Comparison of ENCODE assay signal across 27 cellular contexts in the genomic region with DNA sequence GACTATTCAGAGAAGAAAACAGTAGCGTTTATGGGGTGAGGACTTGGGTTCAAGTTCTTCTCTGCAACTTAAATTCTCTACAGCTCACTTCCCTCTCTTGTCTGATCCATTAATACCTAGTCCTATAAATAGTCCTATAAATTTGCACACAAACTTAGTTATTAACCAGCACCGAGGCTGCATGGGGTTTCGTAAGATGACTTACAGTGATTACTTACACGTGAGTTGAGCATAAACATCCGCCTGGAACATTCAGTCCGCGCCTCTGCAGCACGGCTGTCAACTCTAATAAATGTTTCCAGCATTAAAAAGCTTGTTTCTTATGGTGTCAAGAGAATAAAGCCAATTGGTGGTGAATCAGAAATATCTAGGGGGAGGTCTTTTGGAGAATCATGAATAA.
DNase-seq lines count a peak whose midpoint lies in the region; ATAC-seq, FAIRE-seq and TF ChIP-seq lines count a peak whose summit lies in the region.
"Had no signal": no experiment of that assay in that cellular context is flagged by ENCODE, and none has a peak within 500 bp of the region (broad histone marks: within the 10 kb centered on the region; RNA-seq: fewer than 3 reads in every experiment).

No MANE protein-coding gene starts in this region.

- peaks cover 29 to 62% (median 56%) of the 10 kb centered on the region in 3 donors for H3K4me1 Mint-ChIP-seq in naive B cell
- H3K4me1 Mint-ChIP-seq: nephron had no signal

- no peak overlapping the region for H4K5ac ChIP-seq in mesendoderm (ENCODE audit: low read length)

- no peak overlapping the region for H2BK15ac ChIP-seq in mesendoderm (replicated peaks; ENCODE audit: low read depth)

- no peak overlapping the region for H2BK5ac ChIP-seq in mesendoderm (ENCODE audit: low read length)

- 81 to 88% methylated on average over 8 of the region's 8 CpGs for WGBS in body of pancreas, 2 donors
- no CpG with 5 or more reads among the region's 8 CpGs for WGBS in mesendoderm (ENCODE audit: extremely low coverage, insufficient coverage, low lambda C conversion rate)

- H3K9me3 Mint-ChIP-seq in naive B cell, result no peaks in the 10 kb centered on the region
- H3K9me3 Mint-ChIP-seq: activated T-cell treated with anti-CD3 and anti-CD28 coated beads, Interleukin-2, amount 50 U/mL, for 4 hours; stimulated activated naive CD8-positive, alpha-beta T cell treated with anti-CD3 and anti-CD28 coated beads, Interleukin-15, Interleukin-2, amounts not matched to agents 100 ng/mL and 50 ng/mL, for 24 hours had no signal

- FAIRE-seq in GM12892 (lab: Jason Lieb, UNC), result peak; percentile 60
- FAIRE-seq: pancreas had no signal

- no peaks in the 10 kb centered on the region for H3K36me3 Mint-ChIP-seq in naive B cell

- no peak for TF ChIP-seq POLR2A in GM12892 (IDR thresholded peaks at IDR 0.05; ENCODE audit: low read depth, low read length)
- no peak for TF ChIP-seq POLR2A in body of pancreas (IDR thresholded peaks at IDR 0.05)
- no peak for TF ChIP-seq POLR2A in GM18505 (IDR thresholded peaks at IDR 0.05; ENCODE audit: borderline replicate concordance, extremely low read depth, insufficient read depth, insufficient read length)

- H3K9ac ChIP-seq in OCI-LY3 (ENCODE audit: low read length), result peak overlapping the region; percentile 68
- H3K9ac ChIP-seq in mesendoderm (ENCODE audit: low read length), result no peak overlapping the region

- peaks cover 66% of the 10 kb centered on the region for H3K4me1 ChIP-seq in OCI-LY3 (ENCODE audit: low read length)
- no peaks in the 10 kb centered on the region for H3K4me1 ChIP-seq in body of pancreas
- H3K4me1 ChIP-seq in mesendoderm (ENCODE audit: control insufficient read depth, low read depth, low read length), result no peaks in the 10 kb centered on the region
- H3K4me1 ChIP-seq: pancreas, thyroid gland had no signal

- no peaks in the 10 kb centered on the region for H3K27me3 Mint-ChIP-seq in naive B cell
- H3K27me3 Mint-ChIP-seq: stimulated activated naive CD8-positive, alpha-beta T cell treated with anti-CD3 and anti-CD28 coated beads, Interleukin-15, Interleukin-2, amounts not matched to agents 100 ng/mL and 50 ng/mL, for 24 hours had no signal

- H3K27ac ChIP-seq in OCI-LY3 (ENCODE audit: low read length) (peak overlapping the region; percentile 100), body of pancreas (no peak overlapping the region), mesendoderm (ENCODE audit: low read depth, low read length) (no peak overlapping the region)
- H3K27ac ChIP-seq: foreskin keratinocyte, HL-60, pancreas, PC-9, thyroid gland had no signal

- DNase-seq in GM12892 (ENCODE audit: insufficient read length), result no peak
- DNase-seq in body of pancreas, result peak in 2 of 4 donors; percentile 25 to 30
- no peak for DNase-seq in naive B cell
- no peak for DNase-seq in mesendoderm
- DNase-seq in MG63, result no peak
- DNase-seq: activated CD4-positive, CD25-positive, alpha-beta regulatory T cell treated with anti-CD3 and anti-CD28 coated beads, Interleukin-2, amount 50 U/mL, for 72 hours; activated T-cell treated with anti-CD3 and anti-CD28 coated beads, Interleukin-2, amount 50 U/mL, for 4 hours; C1 segment of cervical spinal cord; cerebellar nuclear complex; foreskin keratinocyte; NCI-H1105; NCI-H2081 treated with DMSO at 0.1 percent for 48 hours; NCI-H446; pancreas; PC-9; right cardiac atrium; SHP77; stimulated activated CD4-positive, alpha-beta T cell treated with anti-CD3 and anti-CD28 coated beads, Interleukin-4, amount 100 ng/mL, for 24 hours; SW 1271; thyroid gland had no signal

- H3K9me3 ChIP-seq in OCI-LY3 (ENCODE audit: insufficient read depth, low read length) (no peaks in the 10 kb centered on the region), body of pancreas (no peaks in the 10 kb centered on the region), MG63 (no peaks in the 10 kb centered on the region)
- H3K9me3 ChIP-seq: pancreas, thyroid gland had no signal

- H3K79me2 ChIP-seq in OCI-LY3 (ENCODE audit: low read length) (no peaks in the 10 kb centered on the region), mesendoderm (ENCODE audit: control insufficient read depth, insufficient read depth, low read length) (no peaks in the 10 kb centered on the region)

- no peak overlapping the region for H3K56ac ChIP-seq in mesendoderm (ENCODE audit: low read length)

- H3K4me2 ChIP-seq in OCI-LY3 (ENCODE audit: low read length) (peak overlapping the region; percentile 52), mesendoderm (ENCODE audit: low read length) (no peak overlapping the region)
- H3K4me2 ChIP-seq: PC-9 had no signal

- no peaks in the 10 kb centered on the region for H3K79me1 ChIP-seq in mesendoderm (ENCODE audit: low read length)

- TF ChIP-seq CTCF in OCI-LY3 (IDR thresholded peaks at IDR 0.05; ENCODE audit: low read depth, low read length) (no peak), body of pancreas (IDR thresholded peaks at IDR 0.05) (no peak)

- H2AK5ac ChIP-seq in mesendoderm (ENCODE audit: low read length), result no peak overlapping the region

- H3K36me3 ChIP-seq in OCI-LY3 (replicated peaks; ENCODE audit: low read depth, low read length) (no peaks in the 10 kb centered on the region), body of pancreas (replicated peaks in 1 of 2; ENCODE audit: insufficient read depth in 1 of 2, low read depth in 2 of 2) (no peaks in the 10 kb centered on the region), mesendoderm (ENCODE audit: control insufficient read depth, insufficient read depth, low read length) (no peaks in the 10 kb centered on the region), MG63 (no peaks in the 10 kb centered on the region)
- H3K36me3 ChIP-seq: pancreas, thyroid gland had no signal

- no peaks in the 10 kb centered on the region for H4K20me1 ChIP-seq in OCI-LY3 (ENCODE audit: insufficient read depth, low read length)

- H3K27ac Mint-ChIP-seq in naive B cell, result peak overlapping the region in 4 of 6 donors; percentile 2 to 99 (median 70)
- H3K27ac Mint-ChIP-seq: nephron had no signal

- H3K18ac ChIP-seq in mesendoderm (ENCODE audit: low read length), result no peak overlapping the region

- H3K23ac ChIP-seq in mesendoderm (ENCODE audit: low read length), result no peak overlapping the region

- no peak overlapping the region for H2AFZ ChIP-seq in OCI-LY3 (ENCODE audit: low read depth, low read length)
- H2AFZ ChIP-seq: PC-9 had no signal

- no peak overlapping the region for H3K4me3 ChIP-seq in OCI-LY3 (ENCODE audit: low read length)
- no peak overlapping the region for H3K4me3 ChIP-seq in body of pancreas
- no peak overlapping the region for H3K4me3 ChIP-seq in mesendoderm (ENCODE audit: low read length)
- H3K4me3 ChIP-seq in MG63, result no peak overlapping the region
- H3K4me3 ChIP-seq: pancreas, PC-9, thyroid gland had no signal

- no peak overlapping the region for H4K8ac ChIP-seq in mesendoderm (ENCODE audit: low read depth, low read length)

- ATAC-seq in body of pancreas (peak; percentile 40), naive B cell (ENCODE audit: low read depth in 2 of 2) (no peak), HG03280 (IDR thresholded peaks at IDR 0.05; ENCODE audit: unreplicated experiment) (no peak), GM18505 (IDR thresholded peaks at IDR 0.05; ENCODE audit: unreplicated experiment) (no peak)
- ATAC-seq: activated T-cell treated with anti-CD3 and anti-CD28 coated beads, Interleukin-2, amount 50 U/mL, for 4 hours; foreskin keratinocyte; HCT116; right cardiac atrium had no signal

- no peak overlapping the region for H3K4ac ChIP-seq in mesendoderm (ENCODE audit: low read depth, low read length)

- H3K27me3 ChIP-seq in OCI-LY3 (ENCODE audit: low read depth, low read length) (no peaks in the 10 kb centered on the region), body of pancreas (no peaks in the 10 kb centered on the region), mesendoderm (ENCODE audit: insufficient read depth, low read length, poor library complexity) (no peaks in the 10 kb centered on the region), MG63 (no peaks in the 10 kb centered on the region)
- H3K27me3 ChIP-seq: foreskin keratinocyte, pancreas, thyroid gland had no signal

- H3K4me3 Mint-ChIP-seq in naive B cell, result no peak overlapping the region
- H3K4me3 Mint-ChIP-seq: activated T-cell treated with anti-CD3 and anti-CD28 coated beads, Interleukin-2, amount 50 U/mL, for 4 hours; nephron; stimulated activated naive CD8-positive, alpha-beta T cell treated with anti-CD3 and anti-CD28 coated beads, Interleukin-15, Interleukin-2, amounts not matched to agents 100 ng/mL and 50 ng/mL, for 24 hours had no signal

- no peak overlapping the region for H2BK120ac ChIP-seq in mesendoderm (ENCODE audit: low read depth, low read length)

- intact Hi-C loops in body of pancreas (cut with DNase I), result no loop called here
